Comparison of ENCODE assay signal across 1 cellular context in the genomic region with DNA sequence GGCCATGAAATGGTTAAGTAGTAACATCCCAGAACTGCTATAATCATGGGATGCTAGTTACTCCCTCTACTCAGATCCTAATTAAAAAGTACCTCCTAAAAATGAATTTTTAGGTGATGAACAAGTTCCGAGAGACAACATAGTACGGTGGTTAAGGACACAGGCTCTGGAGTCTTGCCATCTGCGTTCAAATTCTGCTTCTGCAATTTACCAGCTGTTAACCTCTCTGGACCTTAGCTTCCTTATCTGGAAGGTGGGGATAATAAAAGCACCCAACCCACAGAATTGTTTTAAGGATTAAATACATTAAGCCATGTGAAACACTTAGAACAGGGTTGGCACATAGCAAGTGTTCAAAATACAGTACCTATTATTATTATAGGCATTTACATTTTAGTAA.
TF ChIP-seq lines count a peak whose summit lies in the region.

No MANE protein-coding gene starts in this region.

TF ChIP-seq in K562, 482 proteins besides CTCF, POLR2A, EP300 and RAD21 (continued from another document):
- TF ChIP-seq ATF1 (CRISPR knock-in tag; IDR thresholded peaks at IDR 0.05): no peak
- TF ChIP-seq ATF1 (tag; IDR thresholded peaks at IDR 0.05): no peak
- no peak for TF ChIP-seq SRSF3 (IDR thresholded peaks at IDR 0.05; ENCODE audit: insufficient read depth, low read length)
- TF ChIP-seq KLF16 (IDR thresholded peaks at IDR 0.05): no peak
- TF ChIP-seq MTA2 (IDR thresholded peaks at IDR 0.05; ENCODE audit: low read depth): no peak
- TF ChIP-seq ELF1 (tag; IDR thresholded peaks at IDR 0.05): no peak
- no peak for TF ChIP-seq ESRRA (IDR thresholded peaks at IDR 0.05; ENCODE audit: borderline replicate concordance, low read depth)
- no peak for TF ChIP-seq CSDE1 (IDR thresholded peaks at IDR 0.05)
- TF ChIP-seq SLC30A9 (CRISPR knock-in tag; IDR thresholded peaks at IDR 0.05): no peak
- TF ChIP-seq CEBPG (CRISPR knock-in tag; IDR thresholded peaks at IDR 0.05): no peak
- no peak for TF ChIP-seq CEBPG (tag; conservative IDR thresholded peaks at IDR 0.05 in 1 of 2, IDR thresholded peaks at IDR 0.05 in 1 of 2)
